9 cellular contexts compared by ENCODE assay signal in genomic region chr6:149990672-149991402, GRCh38. TPM values are rescaled to one million over a fixed set of nuclear protein-coding genes. Genes with fewer than 3 reads are reported as not detected.
DNase-seq lines count a peak whose midpoint lies in the region; ATAC-seq, FAIRE-seq and TF ChIP-seq lines count a peak whose summit lies in the region.
"Had no signal": no experiment of that assay in that cellular context is flagged by ENCODE, and none has a peak within 500 bp of the region (broad histone marks: within the 10 kb centered on the region; RNA-seq: fewer than 3 reads in every experiment).

No MANE protein-coding gene starts in this region.

- H3K27ac Mint-ChIP-seq in Calu3 (ENCODE audit: unreplicated experiment) = no peak overlapping the region
- H3K27ac Mint-ChIP-seq in activated T-helper 1 cell treated with anti-CD3 and anti-CD28 coated beads, Interleukin-12 subunit alpha, Interleukin-12 subunit beta, Interleukin-2, Interleukin-4 antibody, amounts not matched to agents 30 ng/mL and 10 ng/mL and 1 ng/mL, durations not matched to agents 14 hours and 24 hours and 36 hours = peak overlapping the region; percentile 10

- H3K4me3 Mint-ChIP-seq in Calu3 (ENCODE audit: low read depth, unreplicated experiment) = peak overlapping the region; percentile 57
- H3K4me3 Mint-ChIP-seq in activated T-helper 1 cell treated with anti-CD3 and anti-CD28 coated beads, Interleukin-12 subunit alpha, Interleukin-12 subunit beta, Interleukin-2, Interleukin-4 antibody, amounts not matched to agents 30 ng/mL and 10 ng/mL and 1 ng/mL, durations not matched to agents 14 hours and 24 hours and 36 hours = peak overlapping the region; percentile 63

- peaks cover 6% of the 10 kb centered on the region for H3K36me3 Mint-ChIP-seq in Calu3 (ENCODE audit: insufficient read depth, unreplicated experiment)
- no peaks in the 10 kb centered on the region for H3K36me3 Mint-ChIP-seq in activated T-helper 1 cell treated with anti-CD3 and anti-CD28 coated beads, Interleukin-12 subunit alpha, Interleukin-12 subunit beta, Interleukin-2, Interleukin-4 antibody, amounts not matched to agents 30 ng/mL and 10 ng/mL and 1 ng/mL, durations not matched to agents 14 hours and 24 hours and 36 hours (ENCODE audit: low read depth)

- no peak overlapping the region for H2AFZ ChIP-seq in HepG2 (ENCODE audit: low read length)

- in situ Hi-C loops in HepG2 (cut with HindIII; ENCODE audit: extremely low pct_ligation_motif_present, low pct_unique_long_range_greater_than_20kb) = no loop called here

- H3K4me3 ChIP-seq in HepG2 (replicated peaks in 1 of 3; ENCODE audit: insufficient read depth in 1 of 3, low read depth in 2 of 3, low read length in 3 of 3) (peak overlapping the region in 1 of 3 experiments; percentile 49; a peak in 1 of 6 replicates), vagina (peak overlapping the region; percentile 3 to 37)

- H3K27me3 ChIP-seq in HepG2 (ENCODE audit: control insufficient read depth in 1 of 2, insufficient read depth in 2 of 2, low read length in 2 of 2) = peaks cover 20 to 91% of the 10 kb centered on the region in 2 experiments
- H3K27me3 ChIP-seq in vagina = peaks cover 13% of the 10 kb centered on the region

- H3K27ac ChIP-seq in HepG2 (ENCODE audit: extremely low read length, insufficient read depth, low read length) = no peak overlapping the region
- H3K27ac ChIP-seq in vagina = no peak overlapping the region

- BruUV-seq in Calu3 (replicated peaks; lab: Mats Ljungman, UMichigan) = no TSS peak
- no TSS peak for BruUV-seq in HepG2 (replicated peaks; lab: Mats Ljungman, UMichigan)

- peaks cover 21% of the 10 kb centered on the region for H3K4me1 Mint-ChIP-seq in Calu3 (ENCODE audit: low read depth, unreplicated experiment)
- peaks cover 32% of the 10 kb centered on the region for H3K4me1 Mint-ChIP-seq in activated T-helper 1 cell treated with anti-CD3 and anti-CD28 coated beads, Interleukin-12 subunit alpha, Interleukin-12 subunit beta, Interleukin-2, Interleukin-4 antibody, amounts not matched to agents 30 ng/mL and 10 ng/mL and 1 ng/mL, durations not matched to agents 14 hours and 24 hours and 36 hours (ENCODE audit: low read depth)

- H3K4me1 ChIP-seq in HepG2 (ENCODE audit: insufficient read depth, low read length) (0 out of 2 replicates have a peak, but pooled peaks cover 14% of the 10 kb centered on the region), vagina (peaks cover 16% of the 10 kb centered on the region)

- no peaks in the 10 kb centered on the region for H3K9me3 ChIP-seq in HepG2 (ENCODE audit: low read length)
- H3K9me3 ChIP-seq in vagina = no peaks in the 10 kb centered on the region

- no peak overlapping the region for H3K9ac ChIP-seq in HepG2 (ENCODE audit: insufficient read depth, low read depth, low read length)

- no peak for TF ChIP-seq EP300 in HepG2 (IDR thresholded peaks at IDR 0.05; ENCODE audit: low read depth in 2 of 2, low read length in 2 of 2)
- TF ChIP-seq EP300 in HepG2 (CRISPR knock-in tag; IDR thresholded peaks at IDR 0.05; ENCODE audit: borderline replicate concordance) = no peak

- H3K9me3 Mint-ChIP-seq in Calu3 (ENCODE audit: low read depth, unreplicated experiment) = peaks cover 4% of the 10 kb centered on the region
- H3K9me3 Mint-ChIP-seq in activated T-helper 1 cell treated with anti-CD3 and anti-CD28 coated beads, Interleukin-12 subunit alpha, Interleukin-12 subunit beta, Interleukin-2, Interleukin-4 antibody, amounts not matched to agents 30 ng/mL and 10 ng/mL and 1 ng/mL, durations not matched to agents 14 hours and 24 hours and 36 hours = peaks cover 16% of the 10 kb centered on the region

- TF ChIP-seq RAD21 in HepG2 (CRISPR knock-in tag; IDR thresholded peaks at IDR 0.05) = no peak

- TF ChIP-seq CTCF in Calu3 (IDR thresholded peaks at IDR 0.05; ENCODE audit: unreplicated experiment) (no peak), HepG2 (CRISPR knock-in tag; IDR thresholded peaks at IDR 0.05) (no peak), vagina (IDR thresholded peaks at IDR 0.05) (no peak)

- no peaks in the 10 kb centered on the region for H4K20me1 ChIP-seq in HepG2 (ENCODE audit: insufficient read depth, low read length)

- intact Hi-C loops in Calu3 (cut with micrococcal nuclease; ENCODE audit: unreplicated experiment) = no loop called here
- intact Hi-C loops in activated T-helper 1 cell treated with anti-CD3 and anti-CD28 coated beads, Interleukin-12 subunit alpha, Interleukin-12 subunit beta, Interleukin-2, Interleukin-4 antibody, amounts not matched to agents 30 ng/mL and 10 ng/mL and 1 ng/mL, durations not matched to agents 14 hours and 24 hours and 36 hours (cut with micrococcal nuclease) = loop anchor here (1.0 to 2.0 kb wide), 2 partner anchors 26 to 52 kb away; no protein-coding TSS in a partner anchor
- intact Hi-C loops in HepG2 (cut with micrococcal nuclease; ENCODE audit: unreplicated experiment) = no loop called here
- intact Hi-C loops in vagina (cut with DNase I) = no loop called here
- intact Hi-C loops in posterior cingulate gyrus (cut with DNase I) = no loop called here

- DNase-seq in Calu3 = peak; percentile 15
- peak; percentile 68 for DNase-seq in HuH-7 (ENCODE audit: low spot score)
- DNase-seq in activated T-helper 1 cell treated with anti-CD3 and anti-CD28 coated beads, Interleukin-12 subunit alpha, Interleukin-12 subunit beta, Interleukin-2, Interleukin-4 antibody, amounts not matched to agents 30 ng/mL and 10 ng/mL and 1 ng/mL, durations not matched to agents 14 hours and 24 hours and 36 hours (ENCODE audit: low spot score) = no peak
- DNase-seq in HepG2 (ENCODE audit: low spot score) = no peak
- DNase-seq in vagina (ENCODE audit: extremely low spot score in 2 of 2) = peak in 1 of 2 donors; percentile 71
- no peak for DNase-seq in NCI-H2029 (lab: John Stamatoyannopoulos, UW)
- DNase-seq in posterior cingulate gyrus = no peak

- CTCF ChIA-PET in Calu3 (lab: Charles Lee) = no interaction called here
- CTCF ChIA-PET in HepG2 (lab: Yijun Ruan, JAX; ENCODE audit: low intra/inter-chr PET ratio, low total read pairs) = no interaction called here

- H3K4me2 ChIP-seq in HepG2 (ENCODE audit: low read depth, low read length) = peak overlapping the region; percentile 59

- FAIRE-seq in HepG2 (lab: Jason Lieb, UNC) = no peak
- FAIRE-seq: islet of Langerhans had no signal

- peaks cover 81% of the 10 kb centered on the region for H3K27me3 Mint-ChIP-seq in Calu3 (ENCODE audit: unreplicated experiment)
- peaks cover 93% of the 10 kb centered on the region for H3K27me3 Mint-ChIP-seq in activated T-helper 1 cell treated with anti-CD3 and anti-CD28 coated beads, Interleukin-12 subunit alpha, Interleukin-12 subunit beta, Interleukin-2, Interleukin-4 antibody, amounts not matched to agents 30 ng/mL and 10 ng/mL and 1 ng/mL, durations not matched to agents 14 hours and 24 hours and 36 hours (ENCODE audit: insufficient read depth)

- no peaks in the 10 kb centered on the region for H3K36me3 ChIP-seq in HepG2 (replicated peaks in 1 of 2; ENCODE audit: control insufficient read depth in 1 of 2, insufficient read depth in 2 of 2, low read length in 2 of 2)
- no peaks in the 10 kb centered on the region for H3K36me3 ChIP-seq in vagina

- POLR2A ChIA-PET in HepG2 (lab: Yijun Ruan, JAX) = no interaction called here

- 9% methylated on average over 42 of the region's 48 CpGs for WGBS in HepG2 (ENCODE audit: low lambda C conversion rate)

- peak; percentile 57 for ATAC-seq in HepG2
- ATAC-seq in HG02642 (IDR thresholded peaks at IDR 0.05; ENCODE audit: poor library complexity, unreplicated experiment) = no peak

- TF ChIP-seq POLR2A in HepG2 (IDR thresholded peaks at IDR 0.05; ENCODE audit: insufficient read depth in 1 of 2, low read depth in 2 of 2, low read length in 2 of 2) (no peak), vagina (IDR thresholded peaks at IDR 0.05) (no peak)

- no peaks in the 10 kb centered on the region for H3K79me2 ChIP-seq in HepG2 (ENCODE audit: insufficient read depth, low read length)

RNA-seq across cellular contexts. Expression of gene ULBP1, which starts 27.1 kb away (rescaled TPM):
- total RNA-seq in Calu3 (2022) = 2.2 and 2.5 TPM in 2 replicates
- total RNA-seq in activated T-helper 1 cell treated with anti-CD3 and anti-CD28 coated beads, Interleukin-12 subunit alpha, Interleukin-12 subunit beta, Interleukin-2, Interleukin-4 antibody, amounts not matched to agents 30 ng/mL and 10 ng/mL and 1 ng/mL, durations not matched to agents 14 hours and 24 hours and 36 hours = 0.91 and 0.99 TPM in 2 replicates
- total RNA-seq in HepG2 (2016; rRNA removed; fragmentation: Illumina TruSeq; extraction: Trizol) = 0.04 TPM in 1 of 2 replicates, not detected in the other
- total RNA-seq in HepG2 (2016; cell fraction: cytosol; rRNA removed; fragmentation: Illumina TruSeq; extraction: Trizol; ENCODE audit: low read depth) = not detected in 2 replicates
- 0.06 TPM in 1 of 2 replicates, not detected in the other for total RNA-seq in HepG2 (2016; cell fraction: insoluble cytoplasmic fraction; rRNA removed; fragmentation: Illumina TruSeq; extraction: Trizol)
- not detected in 2 replicates for total RNA-seq in HepG2 (2016; cell fraction: membrane; rRNA removed; fragmentation: Illumina TruSeq; extraction: Trizol)
- 0.12 TPM in 1 of 2 replicates, not detected in the other for total RNA-seq in HepG2 (2016; cell fraction: nucleus; rRNA removed; fragmentation: Illumina TruSeq; extraction: Trizol)
- 0.08 and 0.09 TPM in 2 replicates for polyA plus RNA-seq in HepG2 (2011; rRNA removed)
- polyA plus RNA-seq in HepG2 (2011; cell fraction: cytosol; rRNA removed) = 0.11 and 0.13 TPM in 2 replicates
- polyA plus RNA-seq in HepG2 (2011; cell fraction: nucleus; rRNA removed) = 0.05 and 0.10 TPM in 2 replicates
- polyA plus RNA-seq in HepG2 (2012) = 0.27 and 0.39 TPM in 2 replicates
- not detected in 2 replicates for polyA plus RNA-seq in HepG2 (2016; cell fraction: cytosol; fragmentation: Illumina TruSeq; extraction: Trizol; ENCODE audit: low read depth)
- 0.09 TPM in 1 of 2 replicates, not detected in the other for polyA plus RNA-seq in HepG2 (2016; cell fraction: insoluble cytoplasmic fraction; fragmentation: Illumina TruSeq; extraction: Trizol; ENCODE audit: low read depth)
- polyA plus RNA-seq in HepG2 (2016; cell fraction: membrane; fragmentation: Illumina TruSeq; extraction: Trizol; ENCODE audit: low read depth) = not detected in 2 replicates
- 0.16 TPM in 1 of 2 replicates, not detected in the other for polyA plus RNA-seq in HepG2 (2016; cell fraction: nucleus; fragmentation: Illumina TruSeq; extraction: Trizol; ENCODE audit: insufficient read depth, low read depth)
- 0.06 and 0.21 TPM in 2 replicates for polyA minus RNA-seq in HepG2 (2011; rRNA and poly(A)+ RNA removed; ENCODE audit: low replicate concordance)
- polyA minus RNA-seq in HepG2 (2011; cell fraction: cytosol; rRNA and poly(A)+ RNA removed) = not detected in 2 replicates
- 0.12 and 0.13 TPM in 2 replicates for polyA minus RNA-seq in HepG2 (2011; cell fraction: nucleus; rRNA and poly(A)+ RNA removed)
- total RNA-seq in vagina = not detected

RNA-seq across cellular contexts. Expression of gene RAET1L, which starts 34.5 kb away (rescaled TPM):
- total RNA-seq in Calu3 (2022) = 1.3 and 2.3 TPM in 2 replicates
- total RNA-seq in activated T-helper 1 cell treated with anti-CD3 and anti-CD28 coated beads, Interleukin-12 subunit alpha, Interleukin-12 subunit beta, Interleukin-2, Interleukin-4 antibody, amounts not matched to agents 30 ng/mL and 10 ng/mL and 1 ng/mL, durations not matched to agents 14 hours and 24 hours and 36 hours = not detected in 2 replicates
- not detected in 2 replicates for total RNA-seq in HepG2 (2016; rRNA removed; fragmentation: Illumina TruSeq; extraction: Trizol)
- not detected in 2 replicates for total RNA-seq in HepG2 (2016; cell fraction: cytosol; rRNA removed; fragmentation: Illumina TruSeq; extraction: Trizol; ENCODE audit: low read depth)
- total RNA-seq in HepG2 (2016; cell fraction: insoluble cytoplasmic fraction; rRNA removed; fragmentation: Illumina TruSeq; extraction: Trizol) = not detected in 2 replicates
- not detected in 2 replicates for total RNA-seq in HepG2 (2016; cell fraction: membrane; rRNA removed; fragmentation: Illumina TruSeq; extraction: Trizol)
- not detected in 2 replicates for total RNA-seq in HepG2 (2016; cell fraction: nucleus; rRNA removed; fragmentation: Illumina TruSeq; extraction: Trizol)
- polyA plus RNA-seq in HepG2 (2011; rRNA removed) = not detected in 2 replicates
- polyA plus RNA-seq in HepG2 (2011; cell fraction: cytosol; rRNA removed) = not detected in 2 replicates
- polyA plus RNA-seq in HepG2 (2011; cell fraction: nucleus; rRNA removed) = not detected in 2 replicates
- polyA plus RNA-seq in HepG2 (2012) = not detected in 2 replicates
- not detected in 2 replicates for polyA plus RNA-seq in HepG2 (2016; cell fraction: cytosol; fragmentation: Illumina TruSeq; extraction: Trizol; ENCODE audit: low read depth)
- not detected in 2 replicates for polyA plus RNA-seq in HepG2 (2016; cell fraction: insoluble cytoplasmic fraction; fragmentation: Illumina TruSeq; extraction: Trizol; ENCODE audit: low read depth)
- not detected in 2 replicates for polyA plus RNA-seq in HepG2 (2016; cell fraction: membrane; fragmentation: Illumina TruSeq; extraction: Trizol; ENCODE audit: low read depth)
- not detected in 2 replicates for polyA plus RNA-seq in HepG2 (2016; cell fraction: nucleus; fragmentation: Illumina TruSeq; extraction: Trizol; ENCODE audit: insufficient read depth, low read depth)
- 0.26 TPM in 1 of 2 replicates, not detected in the other for polyA minus RNA-seq in HepG2 (2011; rRNA and poly(A)+ RNA removed; ENCODE audit: low replicate concordance)
- polyA minus RNA-seq in HepG2 (2011; cell fraction: cytosol; rRNA and poly(A)+ RNA removed) = not detected in 2 replicates
- not detected in 2 replicates for polyA minus RNA-seq in HepG2 (2011; cell fraction: nucleus; rRNA and poly(A)+ RNA removed)
- 8.3 TPM for total RNA-seq in vagina

RNA-seq across cellular contexts. Expression of gene ULBP2, which starts 49.0 kb away (rescaled TPM):
- 7.1 and 7.6 TPM in 2 replicates for total RNA-seq in Calu3 (2022)
- total RNA-seq in activated T-helper 1 cell treated with anti-CD3 and anti-CD28 coated beads, Interleukin-12 subunit alpha, Interleukin-12 subunit beta, Interleukin-2, Interleukin-4 antibody, amounts not matched to agents 30 ng/mL and 10 ng/mL and 1 ng/mL, durations not matched to agents 14 hours and 24 hours and 36 hours = 0.32 and 0.65 TPM in 2 replicates
- total RNA-seq in HepG2 (2016; rRNA removed; fragmentation: Illumina TruSeq; extraction: Trizol) = not detected in 2 replicates
- not detected in 2 replicates for total RNA-seq in HepG2 (2016; cell fraction: cytosol; rRNA removed; fragmentation: Illumina TruSeq; extraction: Trizol; ENCODE audit: low read depth)
- not detected in 2 replicates for total RNA-seq in HepG2 (2016; cell fraction: insoluble cytoplasmic fraction; rRNA removed; fragmentation: Illumina TruSeq; extraction: Trizol)
- not detected in 2 replicates for total RNA-seq in HepG2 (2016; cell fraction: membrane; rRNA removed; fragmentation: Illumina TruSeq; extraction: Trizol)
- total RNA-seq in HepG2 (2016; cell fraction: nucleus; rRNA removed; fragmentation: Illumina TruSeq; extraction: Trizol) = not detected in 2 replicates
- polyA plus RNA-seq in HepG2 (2011; rRNA removed) = not detected in 2 replicates
- not detected in 2 replicates for polyA plus RNA-seq in HepG2 (2011; cell fraction: cytosol; rRNA removed)
- not detected in 2 replicates for polyA plus RNA-seq in HepG2 (2011; cell fraction: nucleus; rRNA removed)
- not detected in 2 replicates for polyA plus RNA-seq in HepG2 (2012)
- not detected in 2 replicates for polyA plus RNA-seq in HepG2 (2016; cell fraction: cytosol; fragmentation: Illumina TruSeq; extraction: Trizol; ENCODE audit: low read depth)
- polyA plus RNA-seq in HepG2 (2016; cell fraction: insoluble cytoplasmic fraction; fragmentation: Illumina TruSeq; extraction: Trizol; ENCODE audit: low read depth) = not detected in 2 replicates
- not detected in 2 replicates for polyA plus RNA-seq in HepG2 (2016; cell fraction: membrane; fragmentation: Illumina TruSeq; extraction: Trizol; ENCODE audit: low read depth)
- polyA plus RNA-seq in HepG2 (2016; cell fraction: nucleus; fragmentation: Illumina TruSeq; extraction: Trizol; ENCODE audit: insufficient read depth, low read depth) = not detected in 2 replicates
- not detected in 2 replicates for polyA minus RNA-seq in HepG2 (2011; rRNA and poly(A)+ RNA removed; ENCODE audit: low replicate concordance)
- not detected in 2 replicates for polyA minus RNA-seq in HepG2 (2011; cell fraction: cytosol; rRNA and poly(A)+ RNA removed)
- not detected in 2 replicates for polyA minus RNA-seq in HepG2 (2011; cell fraction: nucleus; rRNA and poly(A)+ RNA removed)
- not detected for total RNA-seq in vagina

Comparison
In these comparisons a context has a peak if more than half of its experiments do, and no peak if none do; other contexts are left out.
1. DNase-seq: peak in Calu3 (single experiment) and HuH-7 (single experiment); none in activated T-helper 1 cell treated with anti-CD3 and anti-CD28 coated beads, Interleukin-12 subunit alpha, Interleukin-12 subunit beta, Interleukin-2, Interleukin-4 antibody, amounts not matched to agents 30 ng/mL and 10 ng/mL and 1 ng/mL, durations not matched to agents 14 hours and 24 hours and 36 hours (single experiment), HepG2 (single experiment), NCI-H2029 (single experiment) and posterior cingulate gyrus (0 of 10).